11 cellular contexts compared by ENCODE assay signal in the genomic region with DNA sequence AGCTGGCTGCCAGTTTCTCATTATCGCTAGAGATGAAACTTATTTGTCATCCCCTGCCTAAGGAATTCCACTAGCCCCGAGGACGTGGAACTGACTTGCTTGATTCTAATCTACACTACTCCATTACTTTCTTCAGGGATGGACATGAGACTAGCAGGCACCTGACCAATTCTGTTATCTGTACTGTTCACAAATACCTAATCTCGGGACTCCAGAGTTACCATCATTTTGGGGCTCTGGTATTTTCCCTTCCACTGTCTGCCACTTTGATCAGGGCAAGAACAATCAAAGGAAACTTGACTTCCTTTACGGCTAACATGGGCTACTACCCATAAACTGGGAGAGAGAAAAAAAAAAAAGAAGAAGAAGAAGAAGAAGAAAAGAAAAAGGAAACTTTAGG. TPM values are rescaled to one million over a fixed set of nuclear protein-coding genes. Genes with fewer than 3 reads are reported as not detected.
DNase-seq lines count a peak whose midpoint lies in the region; ATAC-seq and TF ChIP-seq lines count a peak whose summit lies in the region.
"Had no signal": no experiment of that assay in that cellular context is flagged by ENCODE, and none has a peak within 500 bp of the region (broad histone marks: within the 10 kb centered on the region; RNA-seq: fewer than 3 reads in every experiment).

No MANE protein-coding gene starts in this region.

- H3K4me1 Mint-ChIP-seq in neural progenitor cell, result peaks cover 61% of the 10 kb centered on the region
- H3K4me1 Mint-ChIP-seq in effector memory CD8-positive, alpha-beta T cell (ENCODE audit: low read depth in 2 of 2), result peaks cover 4 to 7% of the 10 kb centered on the region in 2 donors

- H3K4me2 ChIP-seq in neural progenitor cell, result peak overlapping the region; percentile 73

- ATAC-seq in heart left ventricle, result peak in 1 of 4 donors; percentile 32
- no peak for ATAC-seq in left ventricle myocardium superior
- ATAC-seq in upper lobe of right lung, result no peak
- ATAC-seq in effector memory CD8-positive, alpha-beta T cell (replicated peaks), result no peak

- TF ChIP-seq POLR2A in heart left ventricle (IDR thresholded peaks at IDR 0.05), result no peak

- no peak overlapping the region for H3K9ac ChIP-seq in neural progenitor cell

- H3K36me3 ChIP-seq in heart left ventricle (no peaks in the 10 kb centered on the region), neural progenitor cell (no peaks in the 10 kb centered on the region), upper lobe of right lung (no peaks in the 10 kb centered on the region)

- H3K79me2 ChIP-seq in neural progenitor cell (ENCODE audit: low read depth), result no peaks in the 10 kb centered on the region

- no peaks in the 10 kb centered on the region for H3K9me3 ChIP-seq in heart left ventricle
- H3K9me3 ChIP-seq in neural progenitor cell (ENCODE audit: low read depth), result no peaks in the 10 kb centered on the region
- no peaks in the 10 kb centered on the region for H3K9me3 ChIP-seq in upper lobe of right lung

- peaks cover 0 to 44% (median 22%) of the 10 kb centered on the region in 12 donors for H3K4me1 ChIP-seq in heart left ventricle
- peaks cover 27% of the 10 kb centered on the region for H3K4me1 ChIP-seq in neural progenitor cell
- H3K4me1 ChIP-seq in upper lobe of right lung, result peaks cover 19% of the 10 kb centered on the region

- H3K27ac Mint-ChIP-seq in neural progenitor cell, result peak overlapping the region; percentile 84
- H3K27ac Mint-ChIP-seq in effector memory CD8-positive, alpha-beta T cell, result no peak overlapping the region

- peaks cover 26% of the 10 kb centered on the region for H3F3A ChIP-seq in neural progenitor cell (ENCODE audit: low read depth)

- no peak for TF ChIP-seq CTCF in heart left ventricle (IDR thresholded peaks at IDR 0.05)
- TF ChIP-seq CTCF in neural progenitor cell (IDR thresholded peaks at IDR 0.05), result no peak
- TF ChIP-seq CTCF in upper lobe of right lung (IDR thresholded peaks at IDR 0.05), result no peak

- H3K4me3 Mint-ChIP-seq in neural progenitor cell, result peak overlapping the region; percentile 48
- H3K4me3 Mint-ChIP-seq in effector memory CD8-positive, alpha-beta T cell, result no peak overlapping the region

- H3K36me3 Mint-ChIP-seq in neural progenitor cell, result no peaks in the 10 kb centered on the region
- H3K36me3 Mint-ChIP-seq in effector memory CD8-positive, alpha-beta T cell (ENCODE audit: insufficient read depth), result no peaks in the 10 kb centered on the region

- H3K4me3 ChIP-seq in heart left ventricle (peak overlapping the region in 8 of 12 donors; percentile 28 to 58 (median 48)), neural progenitor cell (no peak overlapping the region), upper lobe of right lung (peak overlapping the region; percentile 37)

- 18 to 29% (median 23%) methylated on average over 5 of the region's 5 CpGs for WGBS in heart left ventricle, 4 donors

- H2AFZ ChIP-seq in neural progenitor cell (replicated peaks), result no peak overlapping the region

- DNase-seq in heart left ventricle (no peak), left ventricle myocardium superior (no peak), dermis blood vessel endothelial cell (peak; percentile 72), neural progenitor cell (ENCODE audit: low spot score) (no peak), upper lobe of right lung (no peak), mucosa of gallbladder (ENCODE audit: low spot score) (no peak), iPS-NIHi7 (ENCODE audit: extremely low spot score) (no peak)
- no peak for DNase-seq in effector memory CD8-positive, alpha-beta T cell
- DNase-seq: NCI-H2029, occipital lobe, PC-9 had no signal

- no peaks in the 10 kb centered on the region for H3K27me3 ChIP-seq in heart left ventricle
- H3K27me3 ChIP-seq in neural progenitor cell, result peaks cover 67% of the 10 kb centered on the region
- no peaks in the 10 kb centered on the region for H3K27me3 ChIP-seq in upper lobe of right lung

- intact Hi-C loops in heart left ventricle (cut with DNase I) (loop anchor here in 1 of 10 donors (2.0 kb wide), 1 partner anchor 14 kb away; no protein-coding TSS in a partner anchor), left ventricle myocardium superior (cut with micrococcal nuclease) (no loop called here), upper lobe of right lung (cut with DNase I) (no loop called here)

- H3K27me3 Mint-ChIP-seq in neural progenitor cell (ENCODE audit: insufficient read depth, low read depth), result no peaks in the 10 kb centered on the region
- H3K27me3 Mint-ChIP-seq in effector memory CD8-positive, alpha-beta T cell, result peaks cover 16 to 40% of the 10 kb centered on the region in 2 donors

- peak overlapping the region; percentile 58 to 92 (median 74) for H3K27ac ChIP-seq in heart left ventricle
- H3K27ac ChIP-seq in neural progenitor cell, result no peak overlapping the region
- peak overlapping the region; percentile 81 for H3K27ac ChIP-seq in upper lobe of right lung
- H3K27ac ChIP-seq: PC-9 had no signal

- H4K20me1 ChIP-seq in neural progenitor cell (ENCODE audit: low read depth), result no peaks in the 10 kb centered on the region

- no peaks in the 10 kb centered on the region for H3K9me3 Mint-ChIP-seq in neural progenitor cell
- H3K9me3 Mint-ChIP-seq in effector memory CD8-positive, alpha-beta T cell, result no peaks in the 10 kb centered on the region

RNA-seq across cellular contexts. Expression of gene BMF, which starts 27.8 kb away (rescaled TPM):
- total RNA-seq in heart left ventricle (10 to 100 TPM in 2 of 9 donors, 1 to 10 TPM in 7; 1.2 to 12.9 (median 3.5) TPM), left ventricle myocardium superior (3.2 TPM), dermis blood vessel endothelial cell (9.4 and 18.4 TPM in 2 replicates), neural progenitor cell (ENCODE audit: low replicate concordance) (8.0 and 12.1 TPM in 2 replicates), upper lobe of right lung (15.4 TPM), mucosa of gallbladder (36.2 TPM)
- polyA plus RNA-seq in heart left ventricle, result 1 to 10 TPM; 2.5 to 2.9 TPM

RNA-seq across cellular contexts. Expression of gene SRP14, which starts 41.9 kb away (rescaled TPM):
- total RNA-seq in heart left ventricle (100 to 1,000 TPM; 189 to 446 (median 218) TPM), left ventricle myocardium superior (235 TPM), dermis blood vessel endothelial cell (236 and 391 TPM in 2 replicates), neural progenitor cell (ENCODE audit: low replicate concordance) (250 and 461 TPM in 2 replicates), upper lobe of right lung (132 TPM), mucosa of gallbladder (186 TPM)
- 100 to 1,000 TPM; 379 to 702 TPM for polyA plus RNA-seq in heart left ventricle
